15 cellular contexts compared by ENCODE assay signal in genomic region chr11:117722074-117722473, GRCh38.
"Had no signal": no experiment of that assay in that cellular context is flagged by ENCODE, and none has a peak within 500 bp of the region (broad histone marks: within the 10 kb centered on the region; RNA-seq: fewer than 3 reads in every experiment).

No MANE protein-coding gene starts in this region.

- ATAC-seq: activated CD8-positive, alpha-beta memory T cell treated with anti-CD3 and anti-CD28 coated beads, Interleukin-2, amount 10 ng/mL, durations not matched to agents 7 days and 5 days; activated T-cell treated with anti-CD3 and anti-CD28 coated beads, Interleukin-2, amount 50 U/mL, for 4 hours; natural killer cell; stimulated activated naive CD8-positive, alpha-beta T cell treated with anti-CD3 and anti-CD28 coated beads, Interleukin-15, amount 100 ng/mL, for 72 hours had no signal

- H3K36me3 Mint-ChIP-seq: activated CD8-positive, alpha-beta memory T cell treated with anti-CD3 and anti-CD28 coated beads, Interleukin-2, amount 10 ng/mL, durations not matched to agents 7 days and 5 days; activated naive CD8-positive, alpha-beta T cell treated with anti-CD3 and anti-CD28 coated beads for 36 hours; natural killer cell had no signal

- H3K9me3 ChIP-seq: tibial artery had no signal

- H3K4me1 ChIP-seq: tibial artery had no signal

- H3K27me3 Mint-ChIP-seq: activated naive CD8-positive, alpha-beta T cell treated with anti-CD3 and anti-CD28 coated beads for 36 hours had no signal

- H3K4me3 Mint-ChIP-seq: activated CD8-positive, alpha-beta memory T cell treated with anti-CD3 and anti-CD28 coated beads, Interleukin-2, amount 10 ng/mL, durations not matched to agents 7 days and 5 days; activated naive CD8-positive, alpha-beta T cell treated with anti-CD3 and anti-CD28 coated beads for 36 hours; activated T-cell treated with anti-CD3 and anti-CD28 coated beads, Interleukin-2, amount 50 U/mL, for 4 hours; natural killer cell; stimulated activated naive CD8-positive, alpha-beta T cell treated with anti-CD3 and anti-CD28 coated beads, Interleukin-15, amount 100 ng/mL, for 72 hours had no signal

- H3K36me3 ChIP-seq: tibial artery had no signal

- H3K27ac ChIP-seq: coronary artery, tibial artery had no signal

- H3K4me3 ChIP-seq: coronary artery, lung, tibial artery had no signal

- DNase-seq: activated CD8-positive, alpha-beta memory T cell treated with anti-CD3 and anti-CD28 coated beads, Interleukin-2, amount 10 ng/mL, durations not matched to agents 7 days and 5 days; activated effector memory CD4-positive, alpha-beta T cell treated with anti-CD3 and anti-CD28 coated beads, Interleukin-2, amount 50 U/mL, for 16 hours; activated naive CD8-positive, alpha-beta T cell treated with anti-CD3 and anti-CD28 coated beads for 36 hours; activated T-cell treated with anti-CD3 and anti-CD28 coated beads, Interleukin-2, amount 50 U/mL, for 4 hours; anterior cingulate cortex; effector CD8-positive, alpha-beta T cell; hypothalamus; kidney glomerular epithelial cell; natural killer cell; stimulated activated CD4-positive, alpha-beta T cell treated with anti-CD3 and anti-CD28 coated beads, Interleukin-4, amount 100 ng/mL, for 1 hour; stimulated activated naive CD8-positive, alpha-beta T cell treated with anti-CD3 and anti-CD28 coated beads, Interleukin-15, amount 100 ng/mL, for 72 hours; T-helper 2 cell had no signal

- H3K27ac Mint-ChIP-seq: activated CD8-positive, alpha-beta memory T cell treated with anti-CD3 and anti-CD28 coated beads, Interleukin-2, amount 10 ng/mL, durations not matched to agents 7 days and 5 days; activated naive CD8-positive, alpha-beta T cell treated with anti-CD3 and anti-CD28 coated beads for 36 hours; natural killer cell; stimulated activated naive CD8-positive, alpha-beta T cell treated with anti-CD3 and anti-CD28 coated beads, Interleukin-15, amount 100 ng/mL, for 72 hours had no signal

- H3K4me1 Mint-ChIP-seq: activated CD8-positive, alpha-beta memory T cell treated with anti-CD3 and anti-CD28 coated beads, Interleukin-2, amount 10 ng/mL, durations not matched to agents 7 days and 5 days; activated naive CD8-positive, alpha-beta T cell treated with anti-CD3 and anti-CD28 coated beads for 36 hours; natural killer cell; stimulated activated naive CD8-positive, alpha-beta T cell treated with anti-CD3 and anti-CD28 coated beads, Interleukin-15, amount 100 ng/mL, for 72 hours had no signal

- H3K9me3 Mint-ChIP-seq: activated naive CD8-positive, alpha-beta T cell treated with anti-CD3 and anti-CD28 coated beads for 36 hours; activated T-cell treated with anti-CD3 and anti-CD28 coated beads, Interleukin-2, amount 50 U/mL, for 4 hours; natural killer cell; stimulated activated naive CD8-positive, alpha-beta T cell treated with anti-CD3 and anti-CD28 coated beads, Interleukin-15, amount 100 ng/mL, for 72 hours had no signal
